ENCODE assay signal across 6 cellular contexts in the genomic region with DNA sequence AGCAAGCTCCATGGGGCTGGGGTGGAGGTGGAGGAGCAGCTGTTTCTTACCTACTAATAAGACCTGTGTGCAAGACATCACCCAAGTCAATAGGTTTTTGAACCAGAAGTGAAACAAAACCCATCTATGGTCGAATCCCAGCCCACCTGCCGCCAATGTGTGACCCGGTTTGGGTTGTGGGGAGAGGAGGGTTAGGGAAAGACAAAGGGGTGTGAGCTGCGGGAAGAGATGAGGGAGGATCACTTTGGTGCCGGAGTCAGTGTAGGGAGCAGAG. TPM values are rescaled to one million over a fixed set of nuclear protein-coding genes. Genes with fewer than 3 reads are reported as not detected.
DNase-seq lines count a peak whose midpoint lies in the region; ATAC-seq lines count a peak whose summit lies in the region.

No MANE protein-coding gene starts in this region.

- ATAC-seq in GM19397 (IDR thresholded peaks at IDR 0.05; ENCODE audit: unreplicated experiment) = no peak

- H3K9ac ChIP-seq in duodenal mucosa (ENCODE audit: low read depth in 1 of 2, low read length in 2 of 2) (peak overlapping the region; percentile 44 to 52), skeletal muscle satellite cell (ENCODE audit: low read depth, low read length) (no peak overlapping the region)

- H3K4me1 ChIP-seq in duodenal mucosa (ENCODE audit: control insufficient read depth in 1 of 2, insufficient read depth in 2 of 2, low read length in 2 of 2) (peaks cover 0 to 8% of the 10 kb centered on the region in 2 donors), skeletal muscle satellite cell (ENCODE audit: control insufficient read depth, insufficient read depth, low read length) (peaks cover 2% of the 10 kb centered on the region)

- H3K9me3 ChIP-seq in duodenal mucosa (ENCODE audit: control insufficient read depth in 1 of 2, low read length in 2 of 2) = no peaks in the 10 kb centered on the region
- H3K9me3 ChIP-seq in skeletal muscle satellite cell (replicated peaks; ENCODE audit: low read length) = no peaks in the 10 kb centered on the region

- DNase-seq in NCI-H1694 treated with DMSO at 0.1 percent for 48 hours (lab: John Stamatoyannopoulos, UW) (peak; percentile 25), NCI-H1694 (lab: John Stamatoyannopoulos, UW) (no peak), kidney glomerular epithelial cell (lab: John Stamatoyannopoulos, UW) (no peak)

- no peaks in the 10 kb centered on the region for H3K36me3 ChIP-seq in duodenal mucosa (ENCODE audit: control insufficient read depth in 1 of 2, insufficient read depth in 2 of 2, low read length in 2 of 2)
- H3K36me3 ChIP-seq in skeletal muscle satellite cell (ENCODE audit: insufficient read depth, low read length) = no peaks in the 10 kb centered on the region

- H3K27me3 ChIP-seq in duodenal mucosa (ENCODE audit: control insufficient read depth in 1 of 2, insufficient read depth in 2 of 2, low read length in 2 of 2) (no peaks in the 10 kb centered on the region), skeletal muscle satellite cell (ENCODE audit: control insufficient read depth, insufficient read depth, low read length) (peaks cover 11% of the 10 kb centered on the region)

- peak overlapping the region; percentile 72 for H3K4me2 ChIP-seq in skeletal muscle satellite cell (ENCODE audit: low read length)

- H3K27ac ChIP-seq in duodenal mucosa (ENCODE audit: low read depth, low read length) = no peak overlapping the region

- H3K4me3 ChIP-seq in duodenal mucosa (ENCODE audit: low read depth in 1 of 2, low read length in 2 of 2) = peak overlapping the region; percentile 55 to 73
- H3K4me3 ChIP-seq in skeletal muscle satellite cell (ENCODE audit: low read length) = peak overlapping the region; percentile 41

RNA-seq across cellular contexts. Expression of gene LPAR2, which starts 0.6 kb away (rescaled TPM):
- total RNA-seq in skeletal muscle satellite cell (2012; rRNA removed) = 0.22 and 1.0 TPM in 2 replicates

RNA-seq across cellular contexts. Expression of gene PBX4, which starts 8.9 kb away (rescaled TPM):
- total RNA-seq in skeletal muscle satellite cell (2012; rRNA removed) = 0.66 TPM in 1 of 2 replicates, not detected in the other

RNA-seq across cellular contexts. Expression of gene GMIP, which starts 16.1 kb away (rescaled TPM):
- total RNA-seq in skeletal muscle satellite cell (2012; rRNA removed) = 3.3 and 7.1 TPM in 2 replicates

RNA-seq across cellular contexts. Expression of gene ATP13A1, which starts 36.1 kb away (rescaled TPM):
- total RNA-seq in skeletal muscle satellite cell (2012; rRNA removed) = 54.2 and 64.9 TPM in 2 replicates

RNA-seq across cellular contexts. Expression of gene ZNF101, which starts 41.3 kb away (rescaled TPM):
- 6.8 and 9.2 TPM in 2 replicates for total RNA-seq in skeletal muscle satellite cell (2012; rRNA removed)
